Comparison of ENCODE assay signal across 35 cellular contexts in genomic region chr16:58170223-58170622, GRCh38.
"Had no signal": no experiment of that assay in that cellular context is flagged by ENCODE, and none has a peak within 500 bp of the region (broad histone marks: within the 10 kb centered on the region; RNA-seq: fewer than 3 reads in every experiment).

No MANE protein-coding gene starts in this region.

- H3K4me3 ChIP-seq: coronary artery, dorsolateral prefrontal cortex, esophagus muscularis mucosa, gastrocnemius medialis, heart left ventricle had no signal

- H3K4me3 Mint-ChIP-seq: activated B cell treated with CpG ODN at 0.5 μM for 24 hours; activated CD8-positive, alpha-beta T cell treated with anti-CD3 and anti-CD28 coated beads for 36 hours; activated naive CD8-positive, alpha-beta T cell treated with anti-CD3 and anti-CD28 coated beads, Interleukin-2, amount 10 ng/mL, durations not matched to agents 7 days and 5 days; central memory CD8-positive, alpha-beta T cell; dendritic cell treated with granulocyte-macrophage colony-stimulating factor and Interleukin-4, amounts not matched to agents 40 ng/mL and 50 ng/mL, for 4 days; T-cell; T-helper 1 cell treated with Interleukin-12 subunit alpha and Interleukin-12 subunit beta and Interleukin-4 antibody, amounts not matched to agents 30 μg/mL and 1 μg/mL, for 36 hours; T-helper 2 cell treated with Interferon-gamma antibody and Interleukin-4, amounts not matched to agents 5 μg/mL and 100 μg/mL, for 36 hours had no signal

- H3K4me1 ChIP-seq: esophagus muscularis mucosa, foreskin keratinocyte, gastrocnemius medialis, heart left ventricle had no signal

- ATAC-seq: activated CD4-positive, CD25-positive, alpha-beta regulatory T cell treated with anti-CD3 and anti-CD28 coated beads, Interleukin-2, amount 50 U/mL, for 24 hours; activated CD8-positive, alpha-beta T cell treated with anti-CD3 and anti-CD28 coated beads for 36 hours; foreskin keratinocyte; gastrocnemius medialis; heart left ventricle; T-cell had no signal

- FAIRE-seq: astrocyte, bronchial epithelial cell had no signal

- H3K4me1 Mint-ChIP-seq: activated B cell treated with CpG ODN at 0.5 μM for 24 hours; central memory CD8-positive, alpha-beta T cell had no signal

- H3K9me3 ChIP-seq: esophagus muscularis mucosa, gastrocnemius medialis, heart left ventricle had no signal

- H3K27ac ChIP-seq: brain microvascular endothelial cell, coronary artery, dorsolateral prefrontal cortex, esophagus muscularis mucosa, foreskin keratinocyte, gastrocnemius medialis, heart left ventricle, WERI-Rb-1 had no signal

- DNase-seq: activated B cell treated with CpG ODN at 0.5 μM for 24 hours; activated CD4-positive, alpha-beta T cell treated with anti-CD3 and anti-CD28 coated beads for 48 hours; activated CD4-positive, alpha-beta T cell treated with anti-CD3 and anti-CD28 coated beads, Interleukin-2, amount 50 U/mL, for 1 hour; activated CD4-positive, alpha-beta T cell treated with anti-CD3 and anti-CD28 coated beads, Interleukin-2, amount 50 U/mL, for 48 hours; activated CD8-positive, alpha-beta memory T cell treated with anti-CD3 and anti-CD28 coated beads for 24 hours; activated CD8-positive, alpha-beta T cell treated with anti-CD3 and anti-CD28 coated beads for 36 hours; activated gamma-delta T cell; activated naive CD4-positive, alpha-beta T cell; activated naive CD4-positive, alpha-beta T cell treated with anti-CD3 and anti-CD28 coated beads, Interleukin-2, amount 50 U/mL, for 16 hours; activated naive CD8-positive, alpha-beta T cell treated with anti-CD3 and anti-CD28 coated beads, Interleukin-2, amount 10 ng/mL, durations not matched to agents 7 days and 5 days; activated T-cell treated with anti-CD3 and anti-CD28 coated beads, Interleukin-2, amount 50 U/mL, for 48 hours; amniotic stem cell; anterior cingulate cortex; brain microvascular endothelial cell; dorsolateral prefrontal cortex; effector memory CD4-positive, alpha-beta T cell; erythroblast; foreskin keratinocyte; gastrocnemius medialis; glutamatergic neuron; heart left ventricle; SW 1271; T-cell; T1000; WERI-Rb-1 had no signal

- H3K9me3 Mint-ChIP-seq: activated B cell treated with CpG ODN at 0.5 μM for 24 hours; activated CD8-positive, alpha-beta T cell treated with anti-CD3 and anti-CD28 coated beads for 36 hours; activated naive CD8-positive, alpha-beta T cell treated with anti-CD3 and anti-CD28 coated beads, Interleukin-2, amount 10 ng/mL, durations not matched to agents 7 days and 5 days; activated T-helper 2 cell treated with anti-CD3 and anti-CD28 coated beads, Interferon-gamma antibody, Interleukin-2, Interleukin-4, amounts not matched to agents 10 μg/mL and 5 μg/mL and 100 μg/mL, durations not matched to agents 14 hours and 24 hours and 36 hours; central memory CD8-positive, alpha-beta T cell; dendritic cell treated with granulocyte-macrophage colony-stimulating factor and Interleukin-4, amounts not matched to agents 40 ng/mL and 50 ng/mL, for 4 days; T-cell; T-helper 1 cell treated with Interleukin-12 subunit alpha and Interleukin-12 subunit beta and Interleukin-4 antibody, amounts not matched to agents 30 μg/mL and 1 μg/mL, for 36 hours; T-helper 2 cell treated with Interferon-gamma antibody and Interleukin-4, amounts not matched to agents 5 μg/mL and 100 μg/mL, for 36 hours had no signal

- H3K27ac Mint-ChIP-seq: activated B cell treated with CpG ODN at 0.5 μM for 24 hours; activated naive CD8-positive, alpha-beta T cell treated with anti-CD3 and anti-CD28 coated beads, Interleukin-2, amount 10 ng/mL, durations not matched to agents 7 days and 5 days; activated T-helper 2 cell treated with anti-CD3 and anti-CD28 coated beads, Interferon-gamma antibody, Interleukin-2, Interleukin-4, amounts not matched to agents 10 μg/mL and 5 μg/mL and 100 μg/mL, durations not matched to agents 14 hours and 24 hours and 36 hours; dendritic cell treated with granulocyte-macrophage colony-stimulating factor and Interleukin-4, amounts not matched to agents 40 ng/mL and 50 ng/mL, for 4 days; T-cell; T-helper 1 cell treated with Interleukin-12 subunit alpha and Interleukin-12 subunit beta and Interleukin-4 antibody, amounts not matched to agents 30 μg/mL and 1 μg/mL, for 36 hours had no signal

- H3K27me3 Mint-ChIP-seq: activated B cell treated with CpG ODN at 0.5 μM for 24 hours; activated CD8-positive, alpha-beta T cell treated with anti-CD3 and anti-CD28 coated beads for 36 hours; activated naive CD8-positive, alpha-beta T cell treated with anti-CD3 and anti-CD28 coated beads, Interleukin-2, amount 10 ng/mL, durations not matched to agents 7 days and 5 days; central memory CD8-positive, alpha-beta T cell; dendritic cell treated with granulocyte-macrophage colony-stimulating factor and Interleukin-4, amounts not matched to agents 40 ng/mL and 50 ng/mL, for 4 days; T-cell had no signal

- H3K27me3 ChIP-seq: brain microvascular endothelial cell, dorsolateral prefrontal cortex, esophagus muscularis mucosa, foreskin keratinocyte, gastrocnemius medialis, heart left ventricle had no signal
